19 cellular contexts compared by ENCODE assay signal in the genomic region with DNA sequence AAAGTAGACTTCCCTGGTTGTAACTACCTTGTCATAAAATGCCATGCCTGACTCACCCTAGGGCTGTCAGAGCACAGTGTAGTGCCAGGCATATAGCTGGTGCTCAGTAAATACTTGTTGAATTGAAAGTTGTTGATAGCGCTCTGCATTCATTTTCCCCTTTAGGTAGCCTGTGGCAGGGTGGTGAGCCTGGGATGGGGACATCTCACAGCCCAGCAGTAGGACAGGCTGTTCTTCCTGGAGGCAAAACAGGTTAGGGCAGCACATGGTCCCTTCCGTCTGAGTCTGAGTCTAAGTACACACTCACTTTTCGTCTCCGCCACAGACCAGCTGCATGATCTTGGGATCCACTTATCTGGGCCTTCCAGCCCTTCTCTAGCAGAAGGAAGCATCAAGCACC.
"Had no signal": no experiment of that assay in that cellular context is flagged by ENCODE, and none has a peak within 500 bp of the region (broad histone marks: within the 10 kb centered on the region; RNA-seq: fewer than 3 reads in every experiment).

No MANE protein-coding gene starts in this region.

- H3K27ac Mint-ChIP-seq: activated naive CD4-positive, alpha-beta T cell treated with anti-CD3 and anti-CD28 coated beads, Interleukin-2, amount 50 U/mL, for 72 hours; dendritic cell treated with granulocyte-macrophage colony-stimulating factor and Interleukin-4, amounts not matched to agents 40 ng/mL and 50 ng/mL, for 4 days; stimulated activated naive B cell treated with anti-CD40 and anti-IgM and Interleukin-4, amounts not matched to agents 10 μg/mL and 1 μg/mL and 100 μg/mL, for 72 hours; T-helper 17 cell had no signal

- ATAC-seq: activated naive CD4-positive, alpha-beta T cell treated with anti-CD3 and anti-CD28 coated beads, Interleukin-2, amount 50 U/mL, for 72 hours; stimulated activated naive B cell treated with anti-CD40 and anti-IgM and Interleukin-4, amounts not matched to agents 10 μg/mL and 1 μg/mL and 100 μg/mL, for 72 hours; T-helper 17 cell had no signal

- H3K27ac ChIP-seq: adrenal gland, hepatocyte, ovary, sigmoid colon, spleen, thyroid gland, uterus, VCaP had no signal

- H3K9me3 Mint-ChIP-seq: activated naive CD4-positive, alpha-beta T cell treated with anti-CD3 and anti-CD28 coated beads, Interleukin-2, amount 50 U/mL, for 72 hours; dendritic cell treated with granulocyte-macrophage colony-stimulating factor and Interleukin-4, amounts not matched to agents 40 ng/mL and 50 ng/mL, for 4 days; stimulated activated naive B cell treated with anti-CD40 and anti-IgM and Interleukin-4, amounts not matched to agents 10 μg/mL and 1 μg/mL and 100 μg/mL, for 72 hours had no signal

- H3K4me3 Mint-ChIP-seq: dendritic cell treated with granulocyte-macrophage colony-stimulating factor and Interleukin-4, amounts not matched to agents 40 ng/mL and 50 ng/mL, for 4 days; stimulated activated naive B cell treated with anti-CD40 and anti-IgM and Interleukin-4, amounts not matched to agents 10 μg/mL and 1 μg/mL and 100 μg/mL, for 72 hours; T-helper 17 cell had no signal

- H3K4me3 ChIP-seq: adrenal gland, hepatocyte, lung, ovary, sigmoid colon, spleen, thyroid gland, uterus had no signal

- H3K27me3 ChIP-seq: adrenal gland, ovary, sigmoid colon, thyroid gland, uterus had no signal

- H3K4me1 Mint-ChIP-seq: stimulated activated naive B cell treated with anti-CD40 and anti-IgM and Interleukin-4, amounts not matched to agents 10 μg/mL and 1 μg/mL and 100 μg/mL, for 72 hours; T-helper 17 cell had no signal

- H3K36me3 Mint-ChIP-seq: activated naive CD4-positive, alpha-beta T cell treated with anti-CD3 and anti-CD28 coated beads, Interleukin-2, amount 50 U/mL, for 72 hours; stimulated activated naive B cell treated with anti-CD40 and anti-IgM and Interleukin-4, amounts not matched to agents 10 μg/mL and 1 μg/mL and 100 μg/mL, for 72 hours had no signal

- FAIRE-seq: astrocyte had no signal

- DNase-seq: activated CD4-positive, alpha-beta T cell treated with anti-CD3 and anti-CD28 coated beads for 1 hour; activated CD4-positive, alpha-beta T cell treated with anti-CD3 and anti-CD28 coated beads, Interleukin-2, amount 50 U/mL, for 4 hours; activated gamma-delta T cell treated with Interleukin-2 at 50 U/mL for 16 hours; adrenal gland; effector CD8-positive, alpha-beta T cell; ovary; sigmoid colon; spleen; stimulated activated CD4-positive, alpha-beta T cell treated with anti-CD3 and anti-CD28 coated beads, Interleukin-4, amount 100 ng/mL, for 4 hours; stimulated activated naive B cell treated with anti-CD40 and anti-IgM and Interleukin-4, amounts not matched to agents 10 μg/mL and 1 μg/mL and 100 μg/mL, for 72 hours; T-helper 17 cell; thyroid gland; uterus had no signal

- H3K4me1 ChIP-seq: thyroid gland, uterus had no signal

- H3K36me3 ChIP-seq: adrenal gland, ovary, sigmoid colon, spleen, thyroid gland, uterus had no signal

- H3K9me3 ChIP-seq: adrenal gland, ovary, sigmoid colon, spleen, thyroid gland, uterus had no signal
